Comparison of ENCODE assay signal across 8 cellular contexts in the genomic region with DNA sequence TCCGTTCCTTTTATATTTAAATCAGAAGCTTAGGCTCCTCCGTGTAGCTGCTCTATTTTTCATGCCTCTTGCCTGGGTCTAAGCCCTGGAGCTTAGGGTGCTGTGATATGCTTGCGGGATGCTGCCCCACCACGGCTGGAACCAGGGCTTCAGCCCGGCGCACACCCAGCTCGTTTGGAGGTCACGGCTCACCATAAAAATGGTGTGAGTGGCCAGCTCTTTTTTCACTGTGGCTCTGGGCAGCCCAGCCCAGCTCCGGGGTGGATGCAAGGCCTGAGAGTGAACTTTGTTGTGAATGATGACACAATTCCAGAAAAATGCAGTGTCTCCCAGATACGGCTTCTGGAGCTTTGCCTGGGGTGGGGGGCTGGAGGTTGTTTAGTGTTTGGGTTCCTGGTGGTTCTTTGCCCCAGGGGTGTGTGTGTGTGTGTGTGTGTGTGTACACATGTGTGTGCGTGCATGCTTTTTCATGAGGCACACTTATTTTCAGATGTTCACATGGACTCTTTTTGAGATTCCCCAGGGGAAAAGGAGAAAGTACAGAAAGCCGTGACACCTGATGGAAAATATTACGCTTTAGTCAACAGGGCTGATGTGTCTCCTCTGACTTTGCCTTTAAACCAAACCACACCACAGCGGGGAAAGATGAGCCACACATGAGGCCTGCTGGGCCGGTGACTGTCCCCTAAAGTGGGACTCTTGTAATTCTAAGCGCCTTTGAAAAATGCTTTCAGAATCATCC. TPM values are rescaled to one million over a fixed set of nuclear protein-coding genes. Genes with fewer than 3 reads are reported as not detected.
DNase-seq lines count a peak whose midpoint lies in the region; ATAC-seq and TF ChIP-seq lines count a peak whose summit lies in the region.

No MANE protein-coding gene starts in this region.

- no peaks in the 10 kb centered on the region for H3K36me3 ChIP-seq in adrenal gland (replicated peaks in 1 of 2)
- no peaks in the 10 kb centered on the region for H3K36me3 ChIP-seq in skeletal muscle satellite cell (ENCODE audit: insufficient read depth, low read length)

- peak overlapping the region; percentile 43 for H3K4me2 ChIP-seq in skeletal muscle satellite cell (ENCODE audit: low read length)

- H3K4me3 ChIP-seq in adrenal gland = no peak overlapping the region
- H3K4me3 ChIP-seq in skeletal muscle satellite cell (ENCODE audit: low read length) = peak overlapping the region; percentile 11

- peak; percentile 82 for DNase-seq in activated naive CD4-positive, alpha-beta T cell treated with anti-CD3 and anti-CD28 coated beads for 36 hours
- no peak for DNase-seq in activated naive CD4-positive, alpha-beta T cell treated with anti-CD3 and anti-CD28 coated beads, Interleukin-2, amount 10 ng/mL, durations not matched to agents 7 days and 5 days
- DNase-seq in adrenal gland (peak; percentile 63 to 90 (median 86)), hepatic stellate cell (ENCODE audit: low spot score) (peak; percentile 90), SKM-1 treated with dmso at 0.1 percent for 144 hours (lab: John Stamatoyannopoulos, UW; ENCODE audit: unreplicated experiment) (no peak), posterior cingulate gyrus (no peak)

- H3K4me1 Mint-ChIP-seq in activated naive CD4-positive, alpha-beta T cell treated with anti-CD3 and anti-CD28 coated beads for 36 hours (ENCODE audit: low read depth) = peaks cover 55% of the 10 kb centered on the region
- H3K4me1 Mint-ChIP-seq in activated naive CD4-positive, alpha-beta T cell treated with anti-CD3 and anti-CD28 coated beads, Interleukin-2, amount 10 ng/mL, durations not matched to agents 7 days and 5 days = peaks cover 15% of the 10 kb centered on the region

- H3K27ac ChIP-seq in adrenal gland = peak overlapping the region; percentile 63 to 94 (median 85)

- H3K27ac Mint-ChIP-seq in activated naive CD4-positive, alpha-beta T cell treated with anti-CD3 and anti-CD28 coated beads for 36 hours = peak overlapping the region; percentile 88
- no peak overlapping the region for H3K27ac Mint-ChIP-seq in activated naive CD4-positive, alpha-beta T cell treated with anti-CD3 and anti-CD28 coated beads, Interleukin-2, amount 10 ng/mL, durations not matched to agents 7 days and 5 days

- no peaks in the 10 kb centered on the region for H3K27me3 ChIP-seq in adrenal gland
- no peaks in the 10 kb centered on the region for H3K27me3 ChIP-seq in skeletal muscle satellite cell (ENCODE audit: control insufficient read depth, insufficient read depth, low read length)

- intact Hi-C loops in activated naive CD4-positive, alpha-beta T cell treated with anti-CD3 and anti-CD28 coated beads for 36 hours (cut with micrococcal nuclease) = loop anchor here (1.0 kb wide), 5 partner anchors 16 to 62 kb away; no protein-coding TSS in a partner anchor
- intact Hi-C loops in adrenal gland (cut with DNase I) = no loop called here
- intact Hi-C loops in posterior cingulate gyrus (cut with DNase I) = no loop called here

- WGBS in adrenal gland, 4 donors = 52 to 57% (median 55%) methylated on average over 9 to 16 of the region's 16 CpGs

- H3K9ac ChIP-seq in skeletal muscle satellite cell (ENCODE audit: low read depth, low read length) = peak overlapping the region; percentile 55

- ATAC-seq in GM19351 (IDR thresholded peaks at IDR 0.05; ENCODE audit: unreplicated experiment) = no peak

- no peaks in the 10 kb centered on the region for H3K9me3 Mint-ChIP-seq in activated naive CD4-positive, alpha-beta T cell treated with anti-CD3 and anti-CD28 coated beads for 36 hours
- H3K9me3 Mint-ChIP-seq in activated naive CD4-positive, alpha-beta T cell treated with anti-CD3 and anti-CD28 coated beads, Interleukin-2, amount 10 ng/mL, durations not matched to agents 7 days and 5 days = no peaks in the 10 kb centered on the region

- no peaks in the 10 kb centered on the region for H3K27me3 Mint-ChIP-seq in activated naive CD4-positive, alpha-beta T cell treated with anti-CD3 and anti-CD28 coated beads for 36 hours (ENCODE audit: low read depth)
- no peaks in the 10 kb centered on the region for H3K27me3 Mint-ChIP-seq in activated naive CD4-positive, alpha-beta T cell treated with anti-CD3 and anti-CD28 coated beads, Interleukin-2, amount 10 ng/mL, durations not matched to agents 7 days and 5 days

- no peak overlapping the region for H3K4me3 Mint-ChIP-seq in activated naive CD4-positive, alpha-beta T cell treated with anti-CD3 and anti-CD28 coated beads for 36 hours
- H3K4me3 Mint-ChIP-seq in activated naive CD4-positive, alpha-beta T cell treated with anti-CD3 and anti-CD28 coated beads, Interleukin-2, amount 10 ng/mL, durations not matched to agents 7 days and 5 days = no peak overlapping the region

- H3K4me1 ChIP-seq in adrenal gland (replicated peaks in 1 of 2) = peaks cover 31 to 62% of the 10 kb centered on the region in 2 donors
- H3K4me1 ChIP-seq in skeletal muscle satellite cell (ENCODE audit: control insufficient read depth, insufficient read depth, low read length) = peaks cover 39% of the 10 kb centered on the region

- no peaks in the 10 kb centered on the region for H3K36me3 Mint-ChIP-seq in activated naive CD4-positive, alpha-beta T cell treated with anti-CD3 and anti-CD28 coated beads for 36 hours (ENCODE audit: low read depth)
- H3K36me3 Mint-ChIP-seq in activated naive CD4-positive, alpha-beta T cell treated with anti-CD3 and anti-CD28 coated beads, Interleukin-2, amount 10 ng/mL, durations not matched to agents 7 days and 5 days = no peaks in the 10 kb centered on the region

- peak in 1 of 6 experiments; percentile 28 for TF ChIP-seq CTCF in adrenal gland (IDR thresholded peaks at IDR 0.05)

- CTCF ChIA-PET in activated naive CD4-positive, alpha-beta T cell treated with anti-CD3 and anti-CD28 coated beads for 36 hours (lab: Charles Lee) = interaction anchor here (0.8 to 1.4 kb wide), 2 partner anchors 9 to 47 kb away, joined by 3 to 4 read pairs; no protein-coding TSS in a partner anchor
- CTCF ChIA-PET in activated naive CD4-positive, alpha-beta T cell treated with anti-CD3 and anti-CD28 coated beads, Interleukin-2, amount 10 ng/mL, durations not matched to agents 7 days and 5 days (lab: Charles Lee) = no interaction called here

- H3K9me3 ChIP-seq in adrenal gland (replicated peaks in 1 of 3) = no peaks in the 10 kb centered on the region
- no peaks in the 10 kb centered on the region for H3K9me3 ChIP-seq in skeletal muscle satellite cell (replicated peaks; ENCODE audit: low read length)

- TF ChIP-seq POLR2A in adrenal gland (IDR thresholded peaks at IDR 0.05) = peak in 1 of 2 donors; percentile 50

RNA-seq across cellular contexts. Expression of gene GRK5, which starts 46.2 kb away (rescaled TPM):
- total RNA-seq in activated naive CD4-positive, alpha-beta T cell treated with anti-CD3 and anti-CD28 coated beads for 36 hours = 10 to 100 TPM; 27.1 to 29.7 TPM
- 10 to 100 TPM; 13.8 to 96.4 (median 21.5) TPM for total RNA-seq in adrenal gland
- 10 to 100 TPM in 1 of 3 donors, 1 to 10 TPM in 2; 9.3 to 68.4 (median 9.8) TPM for polyA plus RNA-seq in adrenal gland
- 5.1 and 6.8 TPM in 2 replicates for total RNA-seq in skeletal muscle satellite cell (2012; rRNA removed)

Comparison
In these comparisons a context has a peak if more than half of its experiments do, and no peak if none do; other contexts are left out.
1. DNase-seq: peak in activated naive CD4-positive, alpha-beta T cell treated with anti-CD3 and anti-CD28 coated beads for 36 hours (single experiment), adrenal gland (7 of 7) and hepatic stellate cell (single experiment); none in activated naive CD4-positive, alpha-beta T cell treated with anti-CD3 and anti-CD28 coated beads, Interleukin-2, amount 10 ng/mL, durations not matched to agents 7 days and 5 days (single experiment), SKM-1 treated with dmso at 0.1 percent for 144 hours (single experiment) and posterior cingulate gyrus (0 of 10).